ENCODE assay signal across 1 cellular context in genomic region chr3:50318615-50319014, GRCh38.
TF ChIP-seq lines count a peak whose summit lies in the region.

No MANE protein-coding gene starts in this region.

TF ChIP-seq in H1, 55 proteins besides CTCF, POLR2A, EP300 and RAD21:
- TF ChIP-seq MAFK (IDR thresholded peaks at IDR 0.05; ENCODE audit: low read depth, low read length): no peak
- TF ChIP-seq KDM4A (IDR thresholded peaks at IDR 0.05; ENCODE audit: low read depth, low read length, severe bottlenecking): no peak
- TF ChIP-seq YY1 (IDR thresholded peaks at IDR 0.05; ENCODE audit: low read depth, low read length): no peak
- no peak for TF ChIP-seq SIN3A (conservative IDR thresholded peaks at IDR 0.05 in 1 of 2, IDR thresholded peaks at IDR 0.05 in 1 of 2; ENCODE audit: low read depth in 1 of 2, low read length in 2 of 2)
- TF ChIP-seq FOSL1 (IDR thresholded peaks at IDR 0.05; ENCODE audit: insufficient read depth, low read depth, low read length): no peak
- TF ChIP-seq POU5F1 (IDR thresholded peaks at IDR 0.05; ENCODE audit: low read depth, low read length): no peak
- TF ChIP-seq SIX5 (IDR thresholded peaks at IDR 0.05; ENCODE audit: low read depth, low read length): no peak
- no peak for TF ChIP-seq TAF7 (optimal IDR thresholded peaks at IDR 0.05; ENCODE audit: borderline replicate concordance, low read depth, low read length)
- TF ChIP-seq JUND (IDR thresholded peaks at IDR 0.05; ENCODE audit: low read length): no peak
- no peak for TF ChIP-seq HDAC6 (IDR thresholded peaks at IDR 0.05; ENCODE audit: low read depth, low read length)
- no peak for TF ChIP-seq SAP30 (IDR thresholded peaks at IDR 0.05; ENCODE audit: insufficient read depth, insufficient replicate concordance, low read length)
- no peak for TF ChIP-seq SIRT6 (IDR thresholded peaks at IDR 0.05; ENCODE audit: low read length)
- TF ChIP-seq ASH2L (IDR thresholded peaks at IDR 0.05; ENCODE audit: low read length): no peak
- no peak for TF ChIP-seq TAF1 (IDR thresholded peaks at IDR 0.05; ENCODE audit: low read depth, low read length)
- TF ChIP-seq SRF (IDR thresholded peaks at IDR 0.05; ENCODE audit: low read depth, low read length): no peak
TF ChIP-seq in H1: peak in this region for 0.
